In the genomic region with DNA sequence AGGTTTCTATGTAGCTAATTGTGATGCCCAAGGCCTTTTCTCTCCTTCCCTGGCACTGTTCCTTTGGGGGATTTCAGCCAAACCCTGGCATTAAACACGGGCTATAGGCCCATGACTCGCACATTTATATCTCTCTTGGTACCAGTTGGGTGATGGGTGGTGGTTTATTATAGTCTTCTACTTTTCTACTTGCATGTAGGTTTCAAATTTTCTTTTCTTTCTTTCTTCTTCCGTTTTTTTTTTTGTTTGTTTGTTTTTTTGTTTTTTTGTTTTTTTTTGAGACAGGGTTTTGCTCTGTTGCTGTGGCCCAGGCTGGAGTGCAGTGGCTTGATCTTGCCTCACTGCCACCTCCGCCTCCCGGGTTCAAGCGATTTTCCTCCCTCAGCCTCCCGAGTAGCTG, we compare ENCODE assay signal across 9 cellular contexts. TPM values are rescaled to one million over a fixed set of nuclear protein-coding genes. Genes with fewer than 3 reads are reported as not detected.
DNase-seq lines count a peak whose midpoint lies in the region; ATAC-seq and TF ChIP-seq lines count a peak whose summit lies in the region.
"Had no signal": no experiment of that assay in that cellular context is flagged by ENCODE, and none has a peak within 500 bp of the region (broad histone marks: within the 10 kb centered on the region; RNA-seq: fewer than 3 reads in every experiment).

No MANE protein-coding gene starts in this region.

- TF ChIP-seq CTCF in liver (IDR thresholded peaks at IDR 0.05; ENCODE audit: low read depth, low read length, missing input control), result no peak

- no peaks in the 10 kb centered on the region for H3K9me3 ChIP-seq in liver (ENCODE audit: control insufficient read depth in 4 of 4, low read length in 3 of 4)
- no peaks in the 10 kb centered on the region for H3K9me3 ChIP-seq in thymus (ENCODE audit: control insufficient read depth)

- peaks cover 2 to 40% (median 20%) of the 10 kb centered on the region in 4 donors for H3K4me1 ChIP-seq in liver (ENCODE audit: control insufficient read depth in 4 of 4, insufficient read depth in 4 of 4, low read length in 3 of 4)
- peaks cover 18% of the 10 kb centered on the region for H3K4me1 ChIP-seq in thymus (ENCODE audit: control insufficient read depth, insufficient read depth, low read length)

- no peak for DNase-seq in activated T-cell treated with anti-CD3 and anti-CD28 coated beads, Interleukin-2, amount 50 U/mL, for 24 hours
- DNase-seq in activated T-cell treated with anti-CD3 and anti-CD28 coated beads, Interleukin-2, amount 50 U/mL, for 48 hours, result no peak
- no peak for DNase-seq in activated naive CD8-positive, alpha-beta T cell treated with anti-CD3 and anti-CD28 coated beads for 36 hours
- DNase-seq in DMS79 treated with DMSO at 0.1 percent for 48 hours (lab: John Stamatoyannopoulos, UW), result no peak
- DNase-seq: amniotic stem cell had no signal

- 77% methylated on average over 7 of the region's 7 CpGs for WGBS in liver
- WGBS in thymus, result 91% methylated on average over 7 of the region's 7 CpGs

- peaks cover 54% of the 10 kb centered on the region for H3K4me1 Mint-ChIP-seq in activated T-cell treated with anti-CD3 and anti-CD28 coated beads, Interleukin-2, amount 50 U/mL, for 24 hours (ENCODE audit: low read depth)
- peaks cover 53% of the 10 kb centered on the region for H3K4me1 Mint-ChIP-seq in activated naive CD8-positive, alpha-beta T cell treated with anti-CD3 and anti-CD28 coated beads for 36 hours

- ATAC-seq in HG02852 (IDR thresholded peaks at IDR 0.05; ENCODE audit: unreplicated experiment) (no peak), HG03025 (IDR thresholded peaks at IDR 0.05; ENCODE audit: low FRiP score, unreplicated experiment) (no peak)

- peak overlapping the region; percentile 86 to 91 for H3K27ac ChIP-seq in liver (ENCODE audit: low read depth in 1 of 2, low read length in 2 of 2)
- H3K27ac ChIP-seq in thymus (ENCODE audit: low read depth), result no peak overlapping the region

- H3K27me3 ChIP-seq in liver (ENCODE audit: control insufficient read depth in 4 of 4, insufficient read depth in 4 of 4, low read length in 3 of 4) (no peaks in the 10 kb centered on the region), thymus (ENCODE audit: control insufficient read depth, insufficient read depth) (no peaks in the 10 kb centered on the region)

- H3K36me3 Mint-ChIP-seq in activated T-cell treated with anti-CD3 and anti-CD28 coated beads, Interleukin-2, amount 50 U/mL, for 24 hours (ENCODE audit: low read depth), result peaks cover 82% of the 10 kb centered on the region
- peaks cover 52% of the 10 kb centered on the region for H3K36me3 Mint-ChIP-seq in activated naive CD8-positive, alpha-beta T cell treated with anti-CD3 and anti-CD28 coated beads for 36 hours

- H3K9ac ChIP-seq in liver (ENCODE audit: low read depth in 1 of 2, low read length in 2 of 2), result peak overlapping the region; percentile 82

- peak overlapping the region; percentile 96 for H3K27ac Mint-ChIP-seq in activated T-cell treated with anti-CD3 and anti-CD28 coated beads, Interleukin-2, amount 50 U/mL, for 24 hours
- peak overlapping the region; percentile 95 for H3K27ac Mint-ChIP-seq in activated naive CD8-positive, alpha-beta T cell treated with anti-CD3 and anti-CD28 coated beads for 36 hours

- TF ChIP-seq RAD21 in liver (IDR thresholded peaks at IDR 0.05), result no peak

- H3K4me3 ChIP-seq in liver (ENCODE audit: low read depth in 1 of 3, low read length in 3 of 3), result peak overlapping the region; percentile 59 to 80 (median 75)
- H3K4me3 ChIP-seq in thymus (ENCODE audit: low read length), result peak overlapping the region; percentile 73

- H3K27me3 Mint-ChIP-seq in activated T-cell treated with anti-CD3 and anti-CD28 coated beads, Interleukin-2, amount 50 U/mL, for 24 hours, result no peaks in the 10 kb centered on the region
- H3K27me3 Mint-ChIP-seq in activated naive CD8-positive, alpha-beta T cell treated with anti-CD3 and anti-CD28 coated beads for 36 hours, result no peaks in the 10 kb centered on the region

- peaks cover 0 to 11% (median 6%) of the 10 kb centered on the region in 4 donors for H3K36me3 ChIP-seq in liver (ENCODE audit: control insufficient read depth in 4 of 4, insufficient read depth in 3 of 4, low read depth in 1 of 4, low read length in 3 of 4)
- H3K36me3 ChIP-seq in thymus (ENCODE audit: control insufficient read depth, insufficient read depth), result peaks cover 33% of the 10 kb centered on the region

- H3K9me3 Mint-ChIP-seq in activated T-cell treated with anti-CD3 and anti-CD28 coated beads, Interleukin-2, amount 50 U/mL, for 24 hours, result no peaks in the 10 kb centered on the region
- H3K9me3 Mint-ChIP-seq in activated naive CD8-positive, alpha-beta T cell treated with anti-CD3 and anti-CD28 coated beads for 36 hours, result no peaks in the 10 kb centered on the region

- peak overlapping the region; percentile 89 for H3K4me3 Mint-ChIP-seq in activated T-cell treated with anti-CD3 and anti-CD28 coated beads, Interleukin-2, amount 50 U/mL, for 24 hours
- peak overlapping the region; percentile 99 for H3K4me3 Mint-ChIP-seq in activated naive CD8-positive, alpha-beta T cell treated with anti-CD3 and anti-CD28 coated beads for 36 hours

TF ChIP-seq in liver, 16 proteins besides CTCF, POLR2A, EP300 and RAD21:
- TF ChIP-seq, protein P1, sequence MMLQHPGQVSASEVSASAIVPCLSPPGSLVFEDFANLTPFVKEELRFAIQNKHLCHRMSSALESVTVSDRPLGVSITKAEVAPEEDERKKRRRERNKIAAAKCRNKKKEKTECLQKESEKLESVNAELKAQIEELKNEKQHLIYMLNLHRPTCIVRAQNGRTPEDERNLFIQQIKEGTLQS (IDR thresholded peaks at IDR 0.05), result no peak
- no peak for TF ChIP-seq EGR1 (IDR thresholded peaks at IDR 0.05; ENCODE audit: low read depth in 2 of 2)
- TF ChIP-seq, protein P2, sequence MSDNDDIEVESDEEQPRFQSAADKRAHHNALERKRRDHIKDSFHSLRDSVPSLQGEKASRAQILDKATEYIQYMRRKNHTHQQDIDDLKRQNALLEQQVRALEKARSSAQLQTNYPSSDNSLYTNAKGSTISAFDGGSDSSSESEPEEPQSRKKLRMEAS (IDR thresholded peaks at IDR 0.05), result no peak
- TF ChIP-seq, protein P3, sequence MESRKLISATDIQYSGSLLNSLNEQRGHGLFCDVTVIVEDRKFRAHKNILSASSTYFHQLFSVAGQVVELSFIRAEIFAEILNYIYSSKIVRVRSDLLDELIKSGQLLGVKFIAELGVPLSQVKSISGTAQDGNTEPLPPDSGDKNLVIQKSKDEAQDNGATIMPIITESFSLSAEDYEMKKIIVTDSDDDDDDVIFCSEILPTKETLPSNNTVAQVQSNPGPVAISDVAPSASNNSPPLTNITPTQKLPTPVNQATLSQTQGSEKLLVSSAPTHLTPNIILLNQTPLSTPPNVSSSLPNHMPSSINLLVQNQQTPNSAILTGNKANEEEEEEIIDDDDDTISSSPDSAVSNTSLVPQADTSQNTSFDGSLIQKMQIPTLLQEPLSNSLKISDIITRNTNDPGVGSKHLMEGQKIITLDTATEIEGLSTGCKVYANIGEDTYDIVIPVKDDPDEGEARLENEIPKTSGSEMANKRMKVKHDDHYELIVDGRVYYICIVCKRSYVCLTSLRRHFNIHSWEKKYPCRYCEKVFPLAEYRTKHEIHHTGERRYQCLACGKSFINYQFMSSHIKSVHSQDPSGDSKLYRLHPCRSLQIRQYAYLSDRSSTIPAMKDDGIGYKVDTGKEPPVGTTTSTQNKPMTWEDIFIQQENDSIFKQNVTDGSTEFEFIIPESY (IDR thresholded peaks at IDR 0.05), result no peak
- no peak for TF ChIP-seq JUND (IDR thresholded peaks at IDR 0.05)
- TF ChIP-seq RXRA (IDR thresholded peaks at IDR 0.05), result no peak
- TF ChIP-seq YY1 (IDR thresholded peaks at IDR 0.05), result no peak
- no peak for TF ChIP-seq HNF4A (conservative IDR thresholded peaks at IDR 0.05)
- TF ChIP-seq FOXA2 (IDR thresholded peaks at IDR 0.05), result no peak
- TF ChIP-seq TAF1 (conservative IDR thresholded peaks at IDR 0.05), result no peak
- no peak for TF ChIP-seq FOXA1 (IDR thresholded peaks at IDR 0.05)
- no peak for TF ChIP-seq NR2F2 (IDR thresholded peaks at IDR 0.05)
- TF ChIP-seq GABPA (IDR thresholded peaks at IDR 0.05 in 1 of 2, conservative IDR thresholded peaks at IDR 0.05 in 1 of 2), result no peak
- TF ChIP-seq SP1 (IDR thresholded peaks at IDR 0.05), result no peak
- no peak for TF ChIP-seq HNF4G (IDR thresholded peaks at IDR 0.05)
- TF ChIP-seq, protein P4, sequence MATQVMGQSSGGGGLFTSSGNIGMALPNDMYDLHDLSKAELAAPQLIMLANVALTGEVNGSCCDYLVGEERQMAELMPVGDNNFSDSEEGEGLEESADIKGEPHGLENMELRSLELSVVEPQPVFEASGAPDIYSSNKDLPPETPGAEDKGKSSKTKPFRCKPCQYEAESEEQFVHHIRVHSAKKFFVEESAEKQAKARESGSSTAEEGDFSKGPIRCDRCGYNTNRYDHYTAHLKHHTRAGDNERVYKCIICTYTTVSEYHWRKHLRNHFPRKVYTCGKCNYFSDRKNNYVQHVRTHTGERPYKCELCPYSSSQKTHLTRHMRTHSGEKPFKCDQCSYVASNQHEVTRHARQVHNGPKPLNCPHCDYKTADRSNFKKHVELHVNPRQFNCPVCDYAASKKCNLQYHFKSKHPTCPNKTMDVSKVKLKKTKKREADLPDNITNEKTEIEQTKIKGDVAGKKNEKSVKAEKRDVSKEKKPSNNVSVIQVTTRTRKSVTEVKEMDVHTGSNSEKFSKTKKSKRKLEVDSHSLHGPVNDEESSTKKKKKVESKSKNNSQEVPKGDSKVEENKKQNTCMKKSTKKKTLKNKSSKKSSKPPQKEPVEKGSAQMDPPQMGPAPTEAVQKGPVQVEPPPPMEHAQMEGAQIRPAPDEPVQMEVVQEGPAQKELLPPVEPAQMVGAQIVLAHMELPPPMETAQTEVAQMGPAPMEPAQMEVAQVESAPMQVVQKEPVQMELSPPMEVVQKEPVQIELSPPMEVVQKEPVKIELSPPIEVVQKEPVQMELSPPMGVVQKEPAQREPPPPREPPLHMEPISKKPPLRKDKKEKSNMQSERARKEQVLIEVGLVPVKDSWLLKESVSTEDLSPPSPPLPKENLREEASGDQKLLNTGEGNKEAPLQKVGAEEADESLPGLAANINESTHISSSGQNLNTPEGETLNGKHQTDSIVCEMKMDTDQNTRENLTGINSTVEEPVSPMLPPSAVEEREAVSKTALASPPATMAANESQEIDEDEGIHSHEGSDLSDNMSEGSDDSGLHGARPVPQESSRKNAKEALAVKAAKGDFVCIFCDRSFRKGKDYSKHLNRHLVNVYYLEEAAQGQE (IDR thresholded peaks at IDR 0.05), result no peak

RNA-seq across cellular contexts. Expression of a gene that starts 1.1 kb away (rescaled TPM):
- 10 to 100 TPM; 25.3 to 25.9 TPM for total RNA-seq in activated naive CD8-positive, alpha-beta T cell treated with anti-CD3 and anti-CD28 coated beads for 36 hours
- 10 to 100 TPM; 19.2 to 22.1 TPM for total RNA-seq in liver
- 10 to 100 TPM; 16.1 to 18.5 TPM for polyA plus RNA-seq in liver
- 42.9 TPM for polyA plus RNA-seq in thymus

RNA-seq across cellular contexts. Expression of a gene that starts 37.5 kb away (rescaled TPM):
- 10 to 100 TPM; 36.9 to 43.7 TPM for total RNA-seq in activated naive CD8-positive, alpha-beta T cell treated with anti-CD3 and anti-CD28 coated beads for 36 hours
- total RNA-seq in liver, result 10 to 100 TPM; 15.6 to 17.0 TPM
- 10 to 100 TPM; 12.6 to 13.6 TPM for polyA plus RNA-seq in liver
- 36.9 TPM for polyA plus RNA-seq in thymus

RNA-seq across cellular contexts. Expression of a gene that starts 57.5 kb away (rescaled TPM):
- total RNA-seq in activated naive CD8-positive, alpha-beta T cell treated with anti-CD3 and anti-CD28 coated beads for 36 hours, result 10 to 100 TPM; 32.3 to 34.7 TPM
- total RNA-seq in liver, result 10 to 100 TPM; 31.1 to 39.5 TPM
- 10 to 100 TPM; 52.8 to 54.3 TPM for polyA plus RNA-seq in liver
- 18.2 TPM for polyA plus RNA-seq in thymus
